In the genomic region with DNA sequence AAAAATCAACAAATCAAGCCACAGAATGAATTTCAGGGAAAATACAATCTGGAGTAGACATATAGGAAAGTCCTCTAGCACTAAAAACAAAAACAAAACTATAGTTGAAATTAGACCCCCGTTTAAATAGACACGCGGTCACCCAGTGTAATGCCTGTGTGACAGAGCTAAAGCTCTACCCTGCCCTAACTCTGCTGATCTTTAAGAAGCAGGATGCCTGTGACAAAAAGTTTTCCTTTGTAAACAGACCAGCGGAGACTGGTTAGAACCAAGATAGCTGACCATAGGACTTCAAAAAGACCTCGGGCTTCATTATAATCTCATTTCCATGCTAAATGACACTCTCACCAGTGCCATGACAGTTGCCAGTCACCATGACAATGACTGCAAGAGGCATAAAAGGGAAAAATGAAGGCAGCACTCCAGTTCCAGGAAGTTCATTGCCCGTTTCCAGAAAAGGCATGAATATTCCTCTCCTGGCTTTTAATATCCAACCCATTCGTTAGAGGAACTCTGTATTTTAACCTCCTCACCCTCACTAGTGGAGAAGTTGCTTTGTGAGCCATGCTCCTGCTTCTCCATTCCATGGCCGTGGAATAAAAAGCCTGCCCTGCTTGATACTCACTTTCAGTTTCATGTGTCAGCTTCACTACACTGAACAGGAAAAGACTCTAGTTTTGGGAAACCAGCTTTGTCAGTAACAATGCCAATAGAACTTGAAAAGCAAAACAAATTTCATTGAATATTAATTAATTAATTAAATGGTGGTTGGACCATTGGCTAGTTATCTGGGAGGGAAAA, we compare ENCODE assay signal across 9 cellular contexts.
DNase-seq lines count a peak whose midpoint lies in the region; ATAC-seq and TF ChIP-seq lines count a peak whose summit lies in the region.
"Had no signal": no experiment of that assay in that cellular context is flagged by ENCODE, and none has a peak within 500 bp of the region (broad histone marks: within the 10 kb centered on the region; RNA-seq: fewer than 3 reads in every experiment).

No MANE protein-coding gene starts in this region.

- DNase-seq in GM12865 (ENCODE audit: low read depth) (no peak), Panc1 (ENCODE audit: low read depth, low spot score) (no peak), Right ventricle myocardium superior (no peak), sciatic nerve (ENCODE audit: low spot score) (no peak), 8988T (no peak), cerebellar cortex (ENCODE audit: low spot score) (no peak), amygdala (lab: John Stamatoyannopoulos, UW) (no peak), cerebellum (ENCODE audit: low spot score) (no peak)
- DNase-seq: NCI-H446 had no signal

- no peaks in the 10 kb centered on the region for H3K4me1 ChIP-seq in Panc1 (ENCODE audit: control insufficient read depth, insufficient read depth, low read length)

- no peak overlapping the region for H3K27ac ChIP-seq in Panc1 (ENCODE audit: low read length)

- H3K4me3 ChIP-seq in GM12865 (ENCODE audit: low read depth, low read length): peak overlapping the region; percentile 28; the same call in 1 of the 2 replicates
- peak overlapping the region; percentile 5 to 50; a peak in 3 of 4 replicates for H3K4me3 ChIP-seq in Panc1 (ENCODE audit: low read depth in 2 of 2, low read length in 2 of 2)

- BruUV-seq in Panc1 (replicated peaks; lab: Mats Ljungman, UMichigan): no TSS peak

- POLR2A ChIA-PET in Panc1 (lab: Charles Lee): no interaction called here

- H3K36me3 ChIP-seq in Panc1 (ENCODE audit: control insufficient read depth, insufficient read depth, low read length): no peaks in the 10 kb centered on the region

- peaks cover 17% of the 10 kb centered on the region for H3K27me3 ChIP-seq in Panc1 (ENCODE audit: control insufficient read depth, insufficient read depth, low read length)

- CTCF ChIA-PET in Panc1 (lab: Charles Lee): no interaction called here

- H3K9me3 ChIP-seq in Panc1 (ENCODE audit: control insufficient read depth, insufficient read depth, low read depth, low read length): no peaks in the 10 kb centered on the region

- ATAC-seq in Panc1 (no peak), Right ventricle myocardium superior (ENCODE audit: poor library complexity) (peak; percentile 66), sciatic nerve (peak; percentile 60)

- intact Hi-C loops in Panc1 (cut with micrococcal nuclease; ENCODE audit: unreplicated experiment): no loop called here
- intact Hi-C loops in Right ventricle myocardium superior (cut with DNase I): no loop called here
- intact Hi-C loops in sciatic nerve (cut with DNase I): no loop called here

- TF ChIP-seq CTCF in GM12865 (IDR thresholded peaks at IDR 0.05; ENCODE audit: insufficient read depth, low read depth, low read length, missing control alignments) (no peak), Panc1 (IDR thresholded peaks at IDR 0.05) (no peak)

- in situ Hi-C loops in Panc1 (cut with HindIII; ENCODE audit: low pct_unique_long_range_greater_than_20kb, low sequenced_read_pairs): no loop called here
